Comparison of ENCODE assay signal across 19 cellular contexts in the genomic region with DNA sequence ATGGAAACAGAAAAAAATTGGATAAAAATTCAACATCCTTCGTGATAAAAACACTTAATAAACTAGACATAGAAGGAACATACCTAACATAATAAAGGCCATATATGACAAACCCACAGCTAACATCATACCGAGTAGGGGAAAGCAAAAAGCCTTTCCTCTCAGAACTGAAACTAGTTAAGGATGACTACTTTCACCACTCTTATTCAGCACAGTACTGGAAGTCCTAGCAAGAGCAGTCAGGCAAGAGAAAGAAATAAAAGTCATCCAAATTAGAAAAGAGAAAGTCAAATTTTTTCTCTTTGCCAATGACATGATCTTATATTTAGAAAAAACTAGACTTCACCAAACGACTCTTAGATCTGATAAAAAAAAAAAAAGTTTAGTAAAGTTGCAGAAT. TPM values are rescaled to one million over a fixed set of nuclear protein-coding genes. Genes with fewer than 3 reads are reported as not detected.
DNase-seq lines count a peak whose midpoint lies in the region; ATAC-seq, FAIRE-seq and TF ChIP-seq lines count a peak whose summit lies in the region.
"Had no signal": no experiment of that assay in that cellular context is flagged by ENCODE, and none has a peak within 500 bp of the region (broad histone marks: within the 10 kb centered on the region; RNA-seq: fewer than 3 reads in every experiment).

No MANE protein-coding gene starts in this region.

- H3K9me3 ChIP-seq in osteoblast (ENCODE audit: low read depth, low read length) = peaks cover 3% of the 10 kb centered on the region

- H4K20me1 ChIP-seq in osteoblast (ENCODE audit: insufficient read depth, low read length) = peaks cover 7% of the 10 kb centered on the region

- FAIRE-seq in GM18507 (lab: Jason Lieb, UNC) = peak; percentile 64
- FAIRE-seq: bronchial epithelial cell, keratinocyte had no signal

- DNase-seq in GM18507 (ENCODE audit: extremely low spot score, insufficient read length, low read depth) (no peak), HuH-7.5 (ENCODE audit: low spot score) (no peak), coronary artery (ENCODE audit: low spot score) (no peak), osteoblast (ENCODE audit: insufficient read length, low spot score, missing footprints) (no peak), DMS114 treated with DMSO at 0.1 percent for 48 hours (lab: John Stamatoyannopoulos, UW; ENCODE audit: unreplicated experiment) (no peak)
- DNase-seq: activated CD4-positive, CD25-positive, alpha-beta regulatory T cell; activated naive CD8-positive, alpha-beta T cell treated with anti-CD3 and anti-CD28 coated beads, Interleukin-2, amount 10 ng/mL, durations not matched to agents 7 days and 5 days; DMS153; effector CD8-positive, alpha-beta T cell; heart left ventricle; mesenchymal stem cell; NCI-H226 had no signal

- H3K27ac ChIP-seq in coronary artery (no peak overlapping the region), osteoblast (ENCODE audit: low read depth, low read length) (no peak overlapping the region)
- H3K27ac ChIP-seq: heart left ventricle had no signal

- no peak for TF ChIP-seq CTCF in coronary artery (IDR thresholded peaks at IDR 0.05)
- no peak for TF ChIP-seq CTCF in osteoblast (IDR thresholded peaks at IDR 0.05; ENCODE audit: extremely low read depth, low read depth, low read length)

- no peak overlapping the region for H3K4me2 ChIP-seq in osteoblast (ENCODE audit: insufficient read depth, low read length)

- H3K4me3 ChIP-seq in coronary artery (no peak overlapping the region), osteoblast (ENCODE audit: insufficient read depth, low read length) (no peak overlapping the region)
- H3K4me3 ChIP-seq: heart left ventricle had no signal

- no peaks in the 10 kb centered on the region for H3K79me2 ChIP-seq in osteoblast (ENCODE audit: insufficient read depth, low read length)

- ATAC-seq in GM19395 (IDR thresholded peaks at IDR 0.05; ENCODE audit: unreplicated experiment) (peak; percentile 77), HG02884 (IDR thresholded peaks at IDR 0.05; ENCODE audit: unreplicated experiment) (peak; percentile 86), HG03565 (IDR thresholded peaks at IDR 0.05; ENCODE audit: unreplicated experiment) (peak; percentile 91)
- ATAC-seq: heart left ventricle, Right ventricle myocardium inferior had no signal

- H3K4me1 ChIP-seq in osteoblast (ENCODE audit: insufficient read depth, low read length) = peaks cover 3% of the 10 kb centered on the region
- H3K4me1 ChIP-seq: heart left ventricle had no signal

- H3K36me3 ChIP-seq in osteoblast (ENCODE audit: insufficient read depth, low read length) = peaks cover 14% of the 10 kb centered on the region

- H3K27me3 ChIP-seq in osteoblast (ENCODE audit: insufficient read depth, low read length) = no peaks in the 10 kb centered on the region
- H3K27me3 ChIP-seq: heart left ventricle had no signal

- no peak overlapping the region for H2AFZ ChIP-seq in osteoblast (ENCODE audit: low read length)

RNA-seq across cellular contexts. Expression of a gene that starts 25.8 kb away (rescaled TPM):
- under 0.01 and 0.59 TPM in 2 replicates for total RNA-seq in osteoblast
- total RNA-seq: heart left ventricle, HT1080 had no signal
